19 cellular contexts compared by ENCODE assay signal in genomic region chr3:115968871-115969270, GRCh38.
A peak's percentile ranks its signal among the peaks of the same experiment; 100 is the strongest.
DNase-seq lines count a peak whose midpoint lies in the region; TF ChIP-seq lines count a peak whose summit lies in the region.
"Had no signal": no experiment of that assay in that cellular context is flagged by ENCODE, and none has a peak within 500 bp of the region (broad histone marks: within the 10 kb centered on the region; RNA-seq: fewer than 3 reads in every experiment).

No MANE protein-coding gene starts in this region.

- H3K4me2 ChIP-seq in trophoblast cell (ENCODE audit: low read length), result no peak overlapping the region
- no peak overlapping the region for H3K4me2 ChIP-seq in H9 (ENCODE audit: insufficient read depth, insufficient read length, low read length)
- H3K4me2 ChIP-seq: A549, GM23338 had no signal

- H3K4ac ChIP-seq in trophoblast cell (ENCODE audit: low read depth, low read length) (no peak overlapping the region), H9 (ENCODE audit: low read depth, low read length) (no peak overlapping the region)

- whole genome bisulfite sequencing in trophoblast cell (ENCODE audit: extremely low coverage, insufficient coverage, insufficient read length), result no CpG with 5 or more reads among the region's 4 CpGs
- WGBS in H9 (ENCODE audit: extremely low coverage, insufficient read length, low lambda C conversion rate), result no CpG with 5 or more reads among the region's 4 CpGs

- no peaks in the 10 kb centered on the region for H3K4me1 Mint-ChIP-seq in H9
- H3K4me1 Mint-ChIP-seq: CD4-positive, alpha-beta memory T cell; GM23338 had no signal

- H2BK15ac ChIP-seq in H9 (ENCODE audit: low read depth, low read length), result no peak overlapping the region

- no peaks in the 10 kb centered on the region for H3K79me1 ChIP-seq in trophoblast cell (ENCODE audit: low read length)
- H3K79me1 ChIP-seq in H9 (ENCODE audit: insufficient read depth, low read depth, low read length, poor library complexity, severe bottlenecking), result no peaks in the 10 kb centered on the region

- H3K4me1 ChIP-seq in trophoblast cell (ENCODE audit: control insufficient read depth in 1 of 2, insufficient read depth in 2 of 2, low read length in 2 of 2), result no peaks in the 10 kb centered on the region
- no peaks in the 10 kb centered on the region; the same call in 1 of the 2 replicates for H3K4me1 ChIP-seq in H9 (ENCODE audit: insufficient read depth, low read length)
- H3K4me1 ChIP-seq: A549, HAP-1 had no signal

- H4K20me1 ChIP-seq in H9 (ENCODE audit: control insufficient read depth, insufficient read depth, insufficient read length), result no peaks in the 10 kb centered on the region

- no peak overlapping the region for H4K5ac ChIP-seq in H9 (ENCODE audit: insufficient read length, low read depth, low read length)

- no peak overlapping the region for H2BK120ac ChIP-seq in trophoblast cell (ENCODE audit: insufficient read depth, low read length, poor library complexity)
- no peak overlapping the region for H2BK120ac ChIP-seq in H9 (ENCODE audit: low read depth, low read length, poor library complexity, severe bottlenecking)

- peaks cover 3 to 7% of the 10 kb centered on the region in 2 experiments; a peak in 2 of 5 replicates for H3K9me3 Mint-ChIP-seq in H9
- H3K9me3 Mint-ChIP-seq: HFFc6 had no signal

- TF ChIP-seq CTCF in H9 (conservative IDR thresholded peaks at IDR 0.05), result no peak

- no peaks in the 10 kb centered on the region for H3K36me3 ChIP-seq in trophoblast cell (ENCODE audit: control insufficient read depth in 1 of 2, insufficient read depth in 2 of 2, low read length in 2 of 2)
- H3K36me3 ChIP-seq: HAP-1 had no signal

- no peaks in the 10 kb centered on the region for H3K27me3 ChIP-seq in trophoblast cell (ENCODE audit: insufficient read depth, low read length)
- no peaks in the 10 kb centered on the region for H3K27me3 ChIP-seq in H9 (ENCODE audit: insufficient read depth, low read length)

- H3K36me3 Mint-ChIP-seq in H9 (ENCODE audit: insufficient read depth in 1 of 3, low read depth in 3 of 3), result peaks cover 0 to 6% (median 0%) of the 10 kb centered on the region in 3 experiments; a peak in 2 of 7 replicates
- H3K36me3 Mint-ChIP-seq: CD4-positive, alpha-beta memory T cell had no signal

- no peak overlapping the region for H4K8ac ChIP-seq in trophoblast cell (ENCODE audit: low read depth, low read length)
- H4K8ac ChIP-seq in H9 (replicated peaks; ENCODE audit: insufficient read length, low read depth, low read length), result no peak overlapping the region

- H2AK5ac ChIP-seq in trophoblast cell (ENCODE audit: low read length) (no peak overlapping the region), H9 (ENCODE audit: insufficient read length, low read length) (no peak overlapping the region)

- H2BK12ac ChIP-seq in trophoblast cell (ENCODE audit: low read length) (no peak overlapping the region), H9 (ENCODE audit: insufficient read length, low read depth, low read length) (no peak overlapping the region)

- H3K9ac ChIP-seq in trophoblast cell (ENCODE audit: low read length) (no peak overlapping the region), H9 (ENCODE audit: extremely low read depth, insufficient read length, low read length) (no peak overlapping the region)

- no peak overlapping the region for H3T11ph ChIP-seq in H9 (ENCODE audit: low read length)

- H4K91ac ChIP-seq in trophoblast cell (ENCODE audit: low read depth, low read length) (no peak overlapping the region), H9 (ENCODE audit: insufficient read length, low read depth, low read length) (no peak overlapping the region)

- H3K14ac ChIP-seq in trophoblast cell (ENCODE audit: low read length), result no peak overlapping the region
- H3K14ac ChIP-seq in H9 (ENCODE audit: insufficient read depth, low read length), result no peak overlapping the region

- H3K18ac ChIP-seq in trophoblast cell (ENCODE audit: low read length), result no peak overlapping the region
- no peak overlapping the region for H3K18ac ChIP-seq in H9 (ENCODE audit: insufficient read length, low read depth, low read length)

- DNase-seq in HK-2 (ENCODE audit: unreplicated experiment) (peak; percentile 19), glomerular visceral epithelial cell (ENCODE audit: extremely low spot score) (peak; percentile 46), trophoblast cell (peak in 1 of 2 donors; percentile 1), NCI-H146 treated with DMSO at 0.1 percent for 48 hours (lab: John Stamatoyannopoulos, UW; ENCODE audit: unreplicated experiment) (no peak), H9 (no peak), middle frontal gyrus (ENCODE audit: extremely low spot score, low spot score) (no peak), NCI-H526 treated with DMSO at 0.1 percent for 48 hours (lab: John Stamatoyannopoulos, UW) (no peak)
- DNase-seq: 8988T; C1 segment of cervical spinal cord; Calu3; CD4-positive, alpha-beta memory T cell; COR-L47; DMS53; DMS79 treated with DMSO at 0.1 percent for 48 hours; GF-D8; HFFc6 had no signal

- no peaks in the 10 kb centered on the region for H3K23me2 ChIP-seq in H9 (ENCODE audit: insufficient read length, low read depth, low read length, poor library complexity, severe bottlenecking)

- H3K9me3 ChIP-seq in trophoblast cell (ENCODE audit: insufficient read depth, low read depth, low read length) (no peaks in the 10 kb centered on the region), H9 (ENCODE audit: control insufficient read depth, low read depth, low read length) (no peaks in the 10 kb centered on the region)
- H3K9me3 ChIP-seq: A549, HAP-1 had no signal

- no peak overlapping the region for H3K27ac Mint-ChIP-seq in H9
- H3K27ac Mint-ChIP-seq: CD4-positive, alpha-beta memory T cell; GM23338; HFFc6 had no signal

- no peaks in the 10 kb centered on the region for H3K79me2 ChIP-seq in trophoblast cell (ENCODE audit: control insufficient read depth, insufficient read depth, low read length, poor library complexity)
- no peaks in the 10 kb centered on the region for H3K79me2 ChIP-seq in H9 (ENCODE audit: insufficient read depth, low read length)

- no peak overlapping the region for H2AFZ ChIP-seq in trophoblast cell (ENCODE audit: insufficient read depth, low read length, poor library complexity)
- H2AFZ ChIP-seq in H9 (ENCODE audit: low read length), result no peak overlapping the region
- H2AFZ ChIP-seq: GM23338 had no signal

- H3K27me3 Mint-ChIP-seq in H9 (ENCODE audit: low read depth), result no peaks in the 10 kb centered on the region
- H3K27me3 Mint-ChIP-seq: CD4-positive, alpha-beta memory T cell had no signal

- no peak overlapping the region for H3K56ac ChIP-seq in H9 (ENCODE audit: insufficient read length, low read depth, low read length)

- H4K12ac ChIP-seq in trophoblast cell (ENCODE audit: low read depth, low read length), result peak overlapping the region; percentile 65

- H3K4me3 ChIP-seq in trophoblast cell (ENCODE audit: low read depth, low read length), result no peak overlapping the region
- H3K4me3 ChIP-seq: A549, GM23338, HAP-1 had no signal

- H3K27ac ChIP-seq in trophoblast cell (ENCODE audit: low read depth, low read length) (no peak overlapping the region), H9 (ENCODE audit: insufficient read length, low read depth, low read length) (no peak overlapping the region)
- H3K27ac ChIP-seq: A549 had no signal

- no peak overlapping the region for H2BK5ac ChIP-seq in trophoblast cell (ENCODE audit: low read depth, low read length, poor library complexity)
- H2BK5ac ChIP-seq in H9 (ENCODE audit: insufficient read length, low read length), result no peak overlapping the region

- no peak overlapping the region for H3K4me3 Mint-ChIP-seq in H9
- H3K4me3 Mint-ChIP-seq: CD4-positive, alpha-beta memory T cell; GM23338; HFFc6 had no signal

- H3K23ac ChIP-seq in trophoblast cell (ENCODE audit: low read length) (no peak overlapping the region), H9 (ENCODE audit: insufficient read length, low read depth, low read length) (no peak overlapping the region)

- no peak overlapping the region for H2BK20ac ChIP-seq in H9 (ENCODE audit: low read depth, low read length, poor library complexity, severe bottlenecking)

Comparison
In these comparisons a context has a peak if more than half of its experiments do, and no peak if none do; other contexts are left out.
1. DNase-seq: peak in HK-2 (single experiment) and glomerular visceral epithelial cell (single experiment); none in NCI-H146 treated with DMSO at 0.1 percent for 48 hours (single experiment), H9 (single experiment), middle frontal gyrus (single experiment) and NCI-H526 treated with DMSO at 0.1 percent for 48 hours (single experiment).